Comparison of ENCODE assay signal across 16 cellular contexts in the genomic region with DNA sequence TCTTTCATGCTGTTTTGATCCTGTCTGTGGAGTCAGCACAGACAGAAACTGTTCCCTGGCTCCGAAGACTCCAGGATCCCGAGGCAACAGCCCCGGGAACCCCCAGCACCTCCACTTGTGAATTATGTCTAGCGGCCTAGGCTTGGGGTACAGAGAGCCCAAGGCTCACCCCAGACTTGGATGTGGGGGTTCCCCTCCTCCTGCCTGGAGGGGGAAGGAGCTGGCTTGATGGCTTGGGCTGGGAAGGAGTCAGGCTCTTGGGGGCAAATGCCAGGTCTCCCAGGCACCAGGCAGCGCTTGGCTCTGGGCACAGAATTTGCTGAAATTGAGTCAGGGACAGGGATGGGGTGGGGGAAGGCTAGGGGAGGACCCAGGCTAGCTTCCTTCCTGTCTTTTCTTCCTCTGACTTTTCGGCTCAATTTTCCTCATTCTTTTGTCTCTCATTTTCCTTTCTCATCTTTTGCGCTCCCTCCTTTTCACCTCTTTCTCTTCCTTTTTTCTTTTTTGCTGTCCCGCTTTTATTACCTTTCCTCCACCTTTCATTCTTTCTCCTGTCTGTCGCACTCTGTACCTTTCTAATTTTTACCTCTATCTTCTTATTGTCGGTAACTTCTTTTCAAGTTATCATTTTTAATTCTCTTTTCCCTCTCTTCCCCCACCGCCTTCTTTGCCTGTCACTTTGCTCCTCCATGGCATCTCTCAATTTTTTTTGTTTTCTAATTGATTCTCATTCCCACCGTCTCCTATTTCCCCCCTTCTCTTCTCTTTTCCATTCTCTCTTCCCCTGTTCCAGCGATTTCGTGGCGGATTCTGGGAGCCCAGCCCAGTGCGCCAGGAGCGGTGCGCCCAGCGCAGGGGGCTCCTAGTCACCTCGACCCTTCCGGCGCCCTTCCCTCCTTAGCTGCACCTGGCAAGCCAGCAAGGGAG. TPM values are rescaled to one million over a fixed set of nuclear protein-coding genes. Genes with fewer than 3 reads are reported as not detected.
DNase-seq lines count a peak whose midpoint lies in the region; ATAC-seq and TF ChIP-seq lines count a peak whose summit lies in the region.
"Had no signal": no experiment of that assay in that cellular context is flagged by ENCODE, and none has a peak within 500 bp of the region (broad histone marks: within the 10 kb centered on the region; RNA-seq: fewer than 3 reads in every experiment).

No MANE protein-coding gene starts in this region.

- H3K27ac ChIP-seq in H9 (ENCODE audit: insufficient read length, low read depth, low read length) (no peak overlapping the region), VCaP (peak overlapping the region; percentile 14; the same call in 1 of the 2 replicates), iPS-20b (ENCODE audit: low read length) (no peak overlapping the region), left lung (no peak overlapping the region)
- H3K27ac ChIP-seq: skin epidermis had no signal

- H3K56ac ChIP-seq in H9 (ENCODE audit: insufficient read length, low read depth, low read length): no peak overlapping the region

- peaks cover 45 to 52% of the 10 kb centered on the region in 2 experiments for H3K4me1 Mint-ChIP-seq in H9
- H3K4me1 Mint-ChIP-seq: activated CD4-positive, alpha-beta T cell treated with anti-CD3 and anti-CD28 coated beads, Interleukin-2, amount 10 ng/mL, durations not matched to agents 24 days and 14 days had no signal

- H3T11ph ChIP-seq in H9 (ENCODE audit: low read length): no peak overlapping the region

- H3K9ac ChIP-seq in H9 (ENCODE audit: extremely low read depth, insufficient read length, low read length): no peak overlapping the region
- H3K9ac ChIP-seq in iPS-20b (ENCODE audit: low read depth, low read length): no peak overlapping the region
- H3K9ac ChIP-seq in skeletal muscle satellite cell (ENCODE audit: low read depth, low read length): peak overlapping the region; percentile 36

- H3K14ac ChIP-seq in H9 (ENCODE audit: insufficient read depth, low read length): no peak overlapping the region

- WGBS in H9 (ENCODE audit: extremely low coverage, insufficient read length, low lambda C conversion rate): no CpG with 5 or more reads among the region's 22 CpGs

- H4K91ac ChIP-seq in H9 (ENCODE audit: insufficient read length, low read depth, low read length): no peak overlapping the region

- H3K36me3 ChIP-seq in iPS-20b (ENCODE audit: insufficient read depth, low read depth, low read length) (no peaks in the 10 kb centered on the region; the same call in 1 of the 2 replicates), skeletal muscle satellite cell (ENCODE audit: insufficient read depth, low read length) (no peaks in the 10 kb centered on the region), left lung (no peaks in the 10 kb centered on the region), MG63 (no peaks in the 10 kb centered on the region)

- H3K79me1 ChIP-seq in H9 (ENCODE audit: insufficient read depth, low read depth, low read length, poor library complexity, severe bottlenecking): no peaks in the 10 kb centered on the region

- peaks cover 0 to 6% of the 10 kb centered on the region in 2 experiments; a peak in 1 of 5 replicates for H3K9me3 Mint-ChIP-seq in H9
- H3K9me3 Mint-ChIP-seq: activated CD4-positive, alpha-beta T cell treated with anti-CD3 and anti-CD28 coated beads, Interleukin-2, amount 10 ng/mL, durations not matched to agents 24 days and 14 days; activated T-helper 1 cell treated with anti-CD3 and anti-CD28 coated beads, Interleukin-12 subunit alpha, Interleukin-12 subunit beta, Interleukin-2, Interleukin-4 antibody, amounts not matched to agents 30 ng/mL and 10 ng/mL and 1 ng/mL, durations not matched to agents 14 hours and 24 hours and 36 hours; T-cell had no signal

- TF ChIP-seq CTCF in H9 (conservative IDR thresholded peaks at IDR 0.05): no peak
- TF ChIP-seq CTCF in VCaP (conservative IDR thresholded peaks at IDR 0.05): no peak
- TF ChIP-seq CTCF in left lung (IDR thresholded peaks at IDR 0.05): no peak

- H3K4me1 ChIP-seq in H9 (ENCODE audit: insufficient read depth, low read length): peaks cover 2% of the 10 kb centered on the region; the same call in 1 of the 2 replicates
- peaks cover 20% of the 10 kb centered on the region; the same call in 1 of the 2 replicates for H3K4me1 ChIP-seq in iPS-20b (ENCODE audit: insufficient read depth, low read length)
- peaks cover 25% of the 10 kb centered on the region for H3K4me1 ChIP-seq in skeletal muscle satellite cell (ENCODE audit: control insufficient read depth, insufficient read depth, low read length)
- no peaks in the 10 kb centered on the region for H3K4me1 ChIP-seq in left lung

- H3K27ac Mint-ChIP-seq in H9: no peak overlapping the region
- H3K27ac Mint-ChIP-seq: activated CD4-positive, alpha-beta T cell treated with anti-CD3 and anti-CD28 coated beads, Interleukin-2, amount 10 ng/mL, durations not matched to agents 24 days and 14 days; activated T-helper 1 cell treated with anti-CD3 and anti-CD28 coated beads, Interleukin-12 subunit alpha, Interleukin-12 subunit beta, Interleukin-2, Interleukin-4 antibody, amounts not matched to agents 30 ng/mL and 10 ng/mL and 1 ng/mL, durations not matched to agents 14 hours and 24 hours and 36 hours; effector memory CD8-positive, alpha-beta T cell; HFFc6 had no signal

- no peak overlapping the region for H3K23ac ChIP-seq in H9 (ENCODE audit: insufficient read length, low read depth, low read length)

- no peak overlapping the region for H2BK5ac ChIP-seq in H9 (ENCODE audit: insufficient read length, low read length)

- H3K23me2 ChIP-seq in H9 (ENCODE audit: insufficient read length, low read depth, low read length, poor library complexity, severe bottlenecking): peaks cover 11% of the 10 kb centered on the region

- H3K9me3 ChIP-seq in H9 (ENCODE audit: control insufficient read depth, low read depth, low read length) (no peaks in the 10 kb centered on the region), iPS-20b (ENCODE audit: insufficient read depth, low read depth, low read length) (peaks cover 4% of the 10 kb centered on the region; the same call in 1 of the 2 replicates), skeletal muscle satellite cell (replicated peaks; ENCODE audit: low read length) (no peaks in the 10 kb centered on the region), left lung (no peaks in the 10 kb centered on the region), MG63 (no peaks in the 10 kb centered on the region)

- H3K4me3 ChIP-seq in iPS-20b (ENCODE audit: low read length): peak overlapping the region; percentile 79
- H3K4me3 ChIP-seq in skeletal muscle satellite cell (ENCODE audit: low read length): peak overlapping the region; percentile 59
- H3K4me3 ChIP-seq in left lung: no peak overlapping the region
- H3K4me3 ChIP-seq in MG63: no peak overlapping the region

- intact Hi-C loops in left lung (cut with DNase I): no loop called here

- H2BK120ac ChIP-seq in H9 (ENCODE audit: low read depth, low read length, poor library complexity, severe bottlenecking): no peak overlapping the region

- H4K5ac ChIP-seq in H9 (ENCODE audit: insufficient read length, low read depth, low read length): no peak overlapping the region

- H2BK12ac ChIP-seq in H9 (ENCODE audit: insufficient read length, low read depth, low read length): no peak overlapping the region

- DNase-seq in H9 (no peak), left lung (no peak), MG63 (no peak)
- DNase-seq: activated CD4-positive, alpha-beta T cell treated with anti-CD3 and anti-CD28 coated beads, Interleukin-2, amount 10 ng/mL, durations not matched to agents 24 days and 14 days; aorta; effector memory CD8-positive, alpha-beta T cell; foreskin fibroblast; HFFc6; naive thymus-derived CD8-positive, alpha-beta T cell; T-cell had no signal

- ATAC-seq in left lung (no peak), GM19463 (IDR thresholded peaks at IDR 0.05; ENCODE audit: unreplicated experiment) (no peak)
- ATAC-seq: effector memory CD8-positive, alpha-beta T cell; naive thymus-derived CD8-positive, alpha-beta T cell; T-cell had no signal

- H3K27me3 ChIP-seq in H9 (ENCODE audit: insufficient read depth, low read length): peaks cover 75% of the 10 kb centered on the region
- peaks cover 92% of the 10 kb centered on the region for H3K27me3 ChIP-seq in iPS-20b (ENCODE audit: insufficient read depth, low read length)
- H3K27me3 ChIP-seq in skeletal muscle satellite cell (ENCODE audit: control insufficient read depth, insufficient read depth, low read length): peaks cover 17% of the 10 kb centered on the region
- peaks cover 57 to 99% of the 10 kb centered on the region in 2 donors for H3K27me3 ChIP-seq in left lung
- peaks cover 8% of the 10 kb centered on the region for H3K27me3 ChIP-seq in MG63

- H4K20me1 ChIP-seq in H9 (ENCODE audit: control insufficient read depth, insufficient read depth, insufficient read length): no peaks in the 10 kb centered on the region

- H3K4me3 Mint-ChIP-seq in H9: peak overlapping the region; percentile 65 to 84
- H3K4me3 Mint-ChIP-seq: activated CD4-positive, alpha-beta T cell treated with anti-CD3 and anti-CD28 coated beads, Interleukin-2, amount 10 ng/mL, durations not matched to agents 24 days and 14 days; activated T-helper 1 cell treated with anti-CD3 and anti-CD28 coated beads, Interleukin-12 subunit alpha, Interleukin-12 subunit beta, Interleukin-2, Interleukin-4 antibody, amounts not matched to agents 30 ng/mL and 10 ng/mL and 1 ng/mL, durations not matched to agents 14 hours and 24 hours and 36 hours; effector memory CD8-positive, alpha-beta T cell; HFFc6; T-cell had no signal

- no peak overlapping the region for H2AK5ac ChIP-seq in H9 (ENCODE audit: insufficient read length, low read length)

- no peak overlapping the region for H4K8ac ChIP-seq in H9 (replicated peaks; ENCODE audit: insufficient read length, low read depth, low read length)

- H3K18ac ChIP-seq in H9 (ENCODE audit: insufficient read length, low read depth, low read length): no peak overlapping the region

- H3K4me2 ChIP-seq in H9 (ENCODE audit: insufficient read depth, insufficient read length, low read length): peak overlapping the region; percentile 78
- H3K4me2 ChIP-seq in skeletal muscle satellite cell (ENCODE audit: low read length): peak overlapping the region; percentile 73

- H2BK15ac ChIP-seq in H9 (ENCODE audit: low read depth, low read length): no peak overlapping the region

- no peaks in the 10 kb centered on the region for H3K36me3 Mint-ChIP-seq in H9 (ENCODE audit: insufficient read depth in 1 of 3, low read depth in 3 of 3)
- H3K36me3 Mint-ChIP-seq: T-cell had no signal

- H2AFZ ChIP-seq in H9 (ENCODE audit: low read length): no peak overlapping the region

- H2BK20ac ChIP-seq in H9 (ENCODE audit: low read depth, low read length, poor library complexity, severe bottlenecking): no peak overlapping the region

- peaks cover 96% of the 10 kb centered on the region for H3K27me3 Mint-ChIP-seq in H9 (ENCODE audit: low read depth)

- H3K4ac ChIP-seq in H9 (ENCODE audit: low read depth, low read length): no peak overlapping the region

- H3K79me2 ChIP-seq in H9 (ENCODE audit: insufficient read depth, low read length): no peaks in the 10 kb centered on the region

RNA-seq across cellular contexts. Expression of gene MSX2, which starts 10.5 kb away (rescaled TPM):
- total RNA-seq in H9 (2021) (0.35 and 0.42 TPM in 2 replicates), left lung (1 to 10 TPM; 1.4 to 2.0 TPM)
- 0.76 and 1.1 TPM in 2 replicates for total RNA-seq in skeletal muscle satellite cell (2012; rRNA removed)
- total RNA-seq in MG63 (2014; rRNA removed; shearing (Covaris generic); ENCODE audit: low replicate concordance): 8.5 and 10.7 TPM in 2 replicates
- total RNA-seq: activated CD4-positive, alpha-beta T cell treated with anti-CD3 and anti-CD28 coated beads, Interleukin-2, amount 10 ng/mL, durations not matched to agents 24 days and 14 days; activated T-helper 1 cell treated with anti-CD3 and anti-CD28 coated beads, Interleukin-12 subunit alpha, Interleukin-12 subunit beta, Interleukin-2, Interleukin-4 antibody, amounts not matched to agents 30 ng/mL and 10 ng/mL and 1 ng/mL, durations not matched to agents 14 hours and 24 hours and 36 hours; HFFc6; naive thymus-derived CD8-positive, alpha-beta T cell; T-cell had no signal

Comparison
In these comparisons a context has a peak if more than half of its experiments do, and no peak if none do; other contexts are left out.
1. H3K4me3 ChIP-seq: peak in iPS-20b (single experiment) and skeletal muscle satellite cell (single experiment); none in left lung (0 of 2) and MG63 (single experiment).